ENCODE assay signal across 25 cellular contexts in genomic region chrX:40852573-40852972, GRCh38.
DNase-seq lines count a peak whose midpoint lies in the region; ATAC-seq, FAIRE-seq and TF ChIP-seq lines count a peak whose summit lies in the region.
"Had no signal": no experiment of that assay in that cellular context is flagged by ENCODE, and none has a peak within 500 bp of the region (broad histone marks: within the 10 kb centered on the region; RNA-seq: fewer than 3 reads in every experiment).

No MANE protein-coding gene starts in this region.

- no peak overlapping the region for H4K8ac ChIP-seq in H1 (ENCODE audit: extremely low read depth, insufficient read depth, low read length)
- H4K8ac ChIP-seq in mesendoderm (ENCODE audit: low read depth, low read length): no peak overlapping the region

- H3K27me3 ChIP-seq in HUES6 (ENCODE audit: control insufficient read depth, insufficient read depth, low read length) (no peaks in the 10 kb centered on the region), H1 (replicated peaks in 1 of 4; ENCODE audit: control insufficient read depth in 3 of 4, extremely low read depth in 1 of 4, insufficient read depth in 3 of 4, low read length in 3 of 4) (no peaks in the 10 kb centered on the region), mesendoderm (ENCODE audit: insufficient read depth, low read length, poor library complexity) (no peaks in the 10 kb centered on the region)
- H3K27me3 ChIP-seq: BE2C, MG63 had no signal

- H3K9me3 ChIP-seq in ES-I3 (ENCODE audit: control insufficient read depth, insufficient read depth, low read length) (peaks cover 4% of the 10 kb centered on the region; the same call in 1 of the 2 replicates), HUES6 (ENCODE audit: control insufficient read depth, insufficient read depth, low read depth, low read length) (peaks cover 21% of the 10 kb centered on the region), H1 (ENCODE audit: insufficient read depth in 2 of 2, low read depth in 1 of 2, low read length in 1 of 2) (no peaks in the 10 kb centered on the region)
- H3K9me3 ChIP-seq: BE2C, MG63 had no signal

- TF ChIP-seq RAD21 in H1 (IDR thresholded peaks at IDR 0.05 in 1 of 2, conservative IDR thresholded peaks at IDR 0.05 in 1 of 2; ENCODE audit: low read depth in 2 of 2, low read length in 2 of 2): no peak

- peak; percentile 86 for FAIRE-seq in H1 (lab: Jason Lieb, UNC)
- FAIRE-seq: GM12892 had no signal

- H3K4me2 ChIP-seq in H1 (ENCODE audit: insufficient read depth in 1 of 2, low read depth in 2 of 2, low read length in 2 of 2): peak overlapping the region in 1 of 2 experiments; percentile 39; a peak in 3 of 4 replicates
- no peak overlapping the region for H3K4me2 ChIP-seq in mesendoderm (ENCODE audit: low read length)

- peak overlapping the region; percentile 92 for H2BK120ac ChIP-seq in H1 (replicated peaks; ENCODE audit: low read depth, low read length)
- H2BK120ac ChIP-seq in mesendoderm (ENCODE audit: low read depth, low read length): no peak overlapping the region

- H2AK5ac ChIP-seq in H1 (ENCODE audit: low read depth, low read length): no peak overlapping the region
- H2AK5ac ChIP-seq in mesendoderm (ENCODE audit: low read length): no peak overlapping the region

- H3K23ac ChIP-seq in H1 (ENCODE audit: insufficient read length): no peak overlapping the region
- H3K23ac ChIP-seq in mesendoderm (ENCODE audit: low read length): no peak overlapping the region

- peak overlapping the region; percentile 94 for H3K4ac ChIP-seq in H1 (replicated peaks; ENCODE audit: insufficient read length, low read depth, low read length)
- H3K4ac ChIP-seq in mesendoderm (ENCODE audit: low read depth, low read length): no peak overlapping the region

- H2BK5ac ChIP-seq in H1 (ENCODE audit: low read depth, low read length) (peak overlapping the region; percentile 73; the same call in 1 of the 2 replicates), mesendoderm (ENCODE audit: low read length) (no peak overlapping the region)

- H3K36me3 ChIP-seq in ES-I3 (ENCODE audit: insufficient read depth, low read length): no peaks in the 10 kb centered on the region
- H3K36me3 ChIP-seq in HUES6 (ENCODE audit: control insufficient read depth, insufficient read depth, low read length): no peaks in the 10 kb centered on the region
- H3K36me3 ChIP-seq in H1 (ENCODE audit: control insufficient read depth in 2 of 4, insufficient read depth in 4 of 4, low read length in 3 of 4): no peaks in the 10 kb centered on the region
- no peaks in the 10 kb centered on the region for H3K36me3 ChIP-seq in mesendoderm (ENCODE audit: control insufficient read depth, insufficient read depth, low read length)
- H3K36me3 ChIP-seq: BE2C, MG63 had no signal

- DNase-seq in H1 (ENCODE audit: low read depth in 1 of 2, low spot score in 2 of 2) (no peak), mesendoderm (peak; percentile 15), NCI-H526 treated with DMSO at 0.1 percent for 48 hours (lab: John Stamatoyannopoulos, UW) (no peak), ecto neural progenitor cell (ENCODE audit: low spot score) (no peak)
- DNase-seq: 8988T; ACHN; BE2C; CD8-positive, alpha-beta memory T cell; DMS 273 treated with DMSO at 0.1 percent for 48 hours; DMS79; EL; HCEC 1CT; IMR-90; KG1; MG63; NCI-H1105 treated with DMSO at 0.1 percent for 48 hours; NCI-H146; NCI-H1930; NCI-H2107; SHP77 treated with DMSO at 0.1 percent for 48 hours had no signal

- H4K91ac ChIP-seq in H1 (replicated peaks; ENCODE audit: insufficient read length, low read length): peak overlapping the region; percentile 84

- no peak for ATAC-seq in HG02885 (IDR thresholded peaks at IDR 0.05; ENCODE audit: poor library complexity, unreplicated experiment)
- ATAC-seq: Panc1 had no signal

- H3K9ac ChIP-seq in ES-I3 (ENCODE audit: low read depth, low read length) (peak overlapping the region; percentile 22; the same call in 1 of the 2 replicates), HUES6 (ENCODE audit: low read length) (peak overlapping the region; percentile 83), H1 (replicated peaks in 1 of 4; ENCODE audit: extremely low read depth in 1 of 4, low read depth in 3 of 4, low read length in 3 of 4) (no peak overlapping the region), mesendoderm (ENCODE audit: low read length) (no peak overlapping the region)

- TF ChIP-seq CTCF in H1 (IDR thresholded peaks at IDR 0.05; ENCODE audit: control extremely low read depth in 1 of 3, insufficient read depth in 1 of 3, low read depth in 1 of 3, low read length in 3 of 3): no peak

- no peak overlapping the region; the same call in 1 of the 2 replicates for H2BK12ac ChIP-seq in H1 (ENCODE audit: low read depth, low read length)

- H3K56ac ChIP-seq in H1 (replicated peaks; ENCODE audit: insufficient read length, low read depth, low read length) (no peak overlapping the region), mesendoderm (ENCODE audit: low read length) (no peak overlapping the region)

- H3K79me2 ChIP-seq in H1 (ENCODE audit: control insufficient read depth in 1 of 2, insufficient read depth in 2 of 2, low read length in 2 of 2): no peaks in the 10 kb centered on the region
- H3K79me2 ChIP-seq in mesendoderm (ENCODE audit: control insufficient read depth, insufficient read depth, low read length): no peaks in the 10 kb centered on the region

- POLR2A ChIA-PET in H1 (lab: Charles Lee; ENCODE audit: partially characterized antibody): interaction anchor here (0.8 kb wide), 1 partner anchor 19 kb away, joined by 3 read pairs; no protein-coding TSS in a partner anchor

- H3K79me1 ChIP-seq in H1 (ENCODE audit: low read depth, low read length) (no peaks in the 10 kb centered on the region), mesendoderm (ENCODE audit: low read length) (no peaks in the 10 kb centered on the region)

- CTCF ChIA-PET in H1 (lab: Charles Lee; ENCODE audit: partially characterized antibody): no interaction called here

- H4K5ac ChIP-seq in H1 (ENCODE audit: insufficient read length, low read depth, low read length): peak overlapping the region; percentile 95
- H4K5ac ChIP-seq in mesendoderm (ENCODE audit: low read length): no peak overlapping the region

- H3K4me3 ChIP-seq in HUES6 (ENCODE audit: low read depth, low read length) (peak overlapping the region; percentile 38), H1 (ENCODE audit: extremely low read depth in 1 of 4, insufficient read depth in 2 of 4, low read depth in 3 of 4, low read length in 4 of 4) (peak overlapping the region in 1 of 4 experiments; percentile 29; a peak in 1 of 8 replicates), mesendoderm (ENCODE audit: low read length) (no peak overlapping the region)
- H3K4me3 ChIP-seq: MG63 had no signal

- H2AFZ ChIP-seq in H1 (ENCODE audit: low read length): no peak overlapping the region

- H3K4me1 ChIP-seq in ES-I3 (ENCODE audit: insufficient read depth, low read length) (peaks cover 46% of the 10 kb centered on the region), HUES6 (ENCODE audit: control insufficient read depth, insufficient read depth, low read length) (peaks cover 33% of the 10 kb centered on the region), H1 (replicated peaks in 1 of 4; ENCODE audit: control insufficient read depth in 3 of 4, insufficient read depth in 4 of 4, low read length in 3 of 4) (peaks cover 0 to 10% (median 5%) of the 10 kb centered on the region in 4 experiments; a peak in 3 of 7 replicates), mesendoderm (ENCODE audit: control insufficient read depth, low read depth, low read length) (no peaks in the 10 kb centered on the region)
- H3K4me1 ChIP-seq: BE2C had no signal

- no peak for TF ChIP-seq POLR2A in H1 (IDR thresholded peaks at IDR 0.05; ENCODE audit: control extremely low read depth in 1 of 2, low read depth in 2 of 2, low read length in 2 of 2)

- H3K23me2 ChIP-seq in H1 (ENCODE audit: low read depth, low read length): 0 out of 2 replicates have a peak, but pooled peaks cover 1% of the 10 kb centered on the region

- H3K18ac ChIP-seq in H1 (ENCODE audit: extremely low read depth, low read length) (no peak overlapping the region; the same call in 1 of the 2 replicates), mesendoderm (ENCODE audit: low read length) (no peak overlapping the region)

- no peak overlapping the region for H2BK15ac ChIP-seq in H1 (ENCODE audit: low read length)
- no peak overlapping the region for H2BK15ac ChIP-seq in mesendoderm (replicated peaks; ENCODE audit: low read depth)

- H3K27ac ChIP-seq in HUES6 (ENCODE audit: low read depth, low read length): peak overlapping the region; percentile 97
- H3K27ac ChIP-seq in H1 (ENCODE audit: low read depth, low read length): peak overlapping the region; percentile 38; the same call in 1 of the 2 replicates
- no peak overlapping the region for H3K27ac ChIP-seq in mesendoderm (ENCODE audit: low read depth, low read length)

- no peak overlapping the region for H3K14ac ChIP-seq in H1 (ENCODE audit: insufficient read length)

- H2BK20ac ChIP-seq in H1 (ENCODE audit: low read length): no peak overlapping the region

- TF ChIP-seq EP300 in H1 (IDR thresholded peaks at IDR 0.05; ENCODE audit: borderline replicate concordance in 1 of 2, low read depth in 2 of 2, low read length in 2 of 2): no peak

- no peaks in the 10 kb centered on the region for H4K20me1 ChIP-seq in H1 (replicated peaks in 1 of 2; ENCODE audit: control insufficient read depth in 1 of 2, insufficient read depth in 2 of 2, low read length in 2 of 2)

TF ChIP-seq in H1, 55 proteins besides CTCF, POLR2A, EP300 and RAD21 (continues in another document):
- TF ChIP-seq E2F6 (IDR thresholded peaks at IDR 0.05): no peak
- no peak for TF ChIP-seq KDM1A (IDR thresholded peaks at IDR 0.05; ENCODE audit: borderline replicate concordance, low read length)
- TF ChIP-seq BRCA1 (IDR thresholded peaks at IDR 0.05; ENCODE audit: low read depth, low read length): no peak
- no peak for TF ChIP-seq KDM5A (IDR thresholded peaks at IDR 0.05; ENCODE audit: low read length)
- TF ChIP-seq TEAD4 (IDR thresholded peaks at IDR 0.05; ENCODE audit: low read depth, low read length): no peak
- TF ChIP-seq ASH2L (IDR thresholded peaks at IDR 0.05; ENCODE audit: low read length): no peak
- no peak for TF ChIP-seq GTF2F1 (IDR thresholded peaks at IDR 0.05; ENCODE audit: borderline replicate concordance, low read depth, low read length)
- no peak for TF ChIP-seq CEBPB (IDR thresholded peaks at IDR 0.05; ENCODE audit: low read depth, low read length)
- TF ChIP-seq CBX5 (IDR thresholded peaks at IDR 0.05; ENCODE audit: low read depth, low read length): no peak
- no peak for TF ChIP-seq SIN3A (conservative IDR thresholded peaks at IDR 0.05 in 1 of 2, IDR thresholded peaks at IDR 0.05 in 1 of 2; ENCODE audit: low read depth in 1 of 2, low read length in 2 of 2)
- TF ChIP-seq POLR2AphosphoS5 (IDR thresholded peaks at IDR 0.05; ENCODE audit: low read depth, low read length): no peak
- TF ChIP-seq FOSL1 (IDR thresholded peaks at IDR 0.05; ENCODE audit: insufficient read depth, low read depth, low read length): no peak

Comparison
In these comparisons a context has a peak if more than half of its experiments do, and no peak if none do; other contexts are left out.
1. H3K9ac ChIP-seq: peak in ES-I3 (single experiment) and HUES6 (single experiment); none in H1 (0 of 4) and mesendoderm (single experiment).